29 cellular contexts compared by ENCODE assay signal in genomic region chr1:26522073-26522472, GRCh38.
"Had no signal": no experiment of that assay in that cellular context is flagged by ENCODE, and none has a peak within 500 bp of the region (broad histone marks: within the 10 kb centered on the region; RNA-seq: fewer than 3 reads in every experiment).

No MANE protein-coding gene starts in this region.

- H3K4me3 ChIP-seq: neural progenitor cell, ovary, psoas muscle, skin epidermis, smooth muscle cell, spleen, suprapubic skin, testis, tibial nerve, upper lobe of left lung, vagina had no signal

- H3K27me3 ChIP-seq: ovary, testis, upper lobe of left lung, vagina had no signal

- FAIRE-seq: urothelium cell line had no signal

- H3K36me3 Mint-ChIP-seq: natural killer cell; neural progenitor cell; stimulated activated memory B cell treated with anti-CD40 and anti-IgM and Interleukin-4, amounts not matched to agents 10 μg/mL and 1 μg/mL and 100 μg/mL, for 72 hours had no signal

- H3K4me3 Mint-ChIP-seq: natural killer cell; nephron; stimulated activated memory B cell treated with anti-CD40 and anti-IgM and Interleukin-4, amounts not matched to agents 10 μg/mL and 1 μg/mL and 100 μg/mL, for 72 hours; stimulated activated naive CD8-positive, alpha-beta T cell treated with anti-CD3 and anti-CD28 coated beads, Interleukin-15, amount 100 ng/mL, for 72 hours had no signal

- H3K27ac Mint-ChIP-seq: natural killer cell; nephron; progenitor cell of endocrine pancreas; stimulated activated memory B cell treated with anti-CD40 and anti-IgM and Interleukin-4, amounts not matched to agents 10 μg/mL and 1 μg/mL and 100 μg/mL, for 72 hours; stimulated activated naive CD8-positive, alpha-beta T cell treated with anti-CD3 and anti-CD28 coated beads, Interleukin-15, amount 100 ng/mL, for 72 hours had no signal

- H3K9ac ChIP-seq: neural progenitor cell, parathyroid adenoma had no signal

- H3K27ac ChIP-seq: neural progenitor cell, ovary, parathyroid adenoma, psoas muscle, skin epidermis, suprapubic skin, testis, tibial nerve, upper lobe of left lung, vagina had no signal

- H3K4me1 Mint-ChIP-seq: natural killer cell; nephron; stimulated activated memory B cell treated with anti-CD40 and anti-IgM and Interleukin-4, amounts not matched to agents 10 μg/mL and 1 μg/mL and 100 μg/mL, for 72 hours had no signal

- H3K27me3 Mint-ChIP-seq: stimulated activated memory B cell treated with anti-CD40 and anti-IgM and Interleukin-4, amounts not matched to agents 10 μg/mL and 1 μg/mL and 100 μg/mL, for 72 hours had no signal

- H3K9me3 ChIP-seq: ovary, psoas muscle, spleen, suprapubic skin, testis, tibial nerve, upper lobe of left lung, vagina had no signal

- H3K4me2 ChIP-seq: neural progenitor cell, smooth muscle cell had no signal

- ATAC-seq: natural killer cell; psoas muscle; right cardiac atrium; sciatic nerve; stimulated activated memory B cell treated with anti-CD40 and anti-IgM and Interleukin-4, amounts not matched to agents 10 μg/mL and 1 μg/mL and 100 μg/mL, for 72 hours; stimulated activated naive CD8-positive, alpha-beta T cell treated with anti-CD3 and anti-CD28 coated beads, Interleukin-15, amount 100 ng/mL, for 72 hours; stimulated activated naive CD8-positive, alpha-beta T cell treated with anti-CD3 and anti-CD28 coated beads, Interleukin-15, Interleukin-2, amounts not matched to agents 100 U/mL and 50 U/mL, for 24 hours had no signal

- H2AFZ ChIP-seq: neural progenitor cell, parathyroid adenoma had no signal

- DNase-seq: natural killer cell; occipital lobe; ovary; psoas muscle; right cardiac atrium; spleen; stimulated activated CD4-positive, alpha-beta T cell treated with anti-CD3 and anti-CD28 coated beads, Interleukin-12 subunit alpha, Interleukin-12 subunit beta, amount 100 ng/mL, for 4 hours; stimulated activated CD4-positive, alpha-beta T cell treated with anti-CD3 and anti-CD28 coated beads, Interleukin-1b, Interleukin-23, amount 100 ng/mL, for 48 hours; stimulated activated CD4-positive, alpha-beta T cell treated with anti-CD3 and anti-CD28 coated beads, Interleukin-4, amount 100 ng/mL, for 1 hour; stimulated activated CD4-positive, alpha-beta T cell treated with anti-CD3 and anti-CD28 coated beads, Interleukin-4, amount 100 ng/mL, for 4 hours; stimulated activated CD8-positive, alpha-beta memory T cell treated with anti-CD3 and anti-CD28 coated beads, Interleukin-4, amount 100 ng/mL, for 48 hours; stimulated activated naive CD4-positive, alpha-beta T cell; stimulated activated naive CD8-positive, alpha-beta T cell treated with anti-CD3 and anti-CD28 coated beads, Interleukin-15, amount 100 ng/mL, for 72 hours; stimulated activated naive CD8-positive, alpha-beta T cell treated with anti-CD3 and anti-CD28 coated beads, Interleukin-15, Interleukin-2, amounts not matched to agents 100 U/mL and 50 U/mL, for 24 hours; substantia nigra; testis had no signal

- H3K4me1 ChIP-seq: neural progenitor cell, parathyroid adenoma, psoas muscle, suprapubic skin, testis, tibial nerve, vagina had no signal

- H3K79me2 ChIP-seq: parathyroid adenoma had no signal

- H3K9me3 Mint-ChIP-seq: natural killer cell; nephron; neural progenitor cell; stimulated activated memory B cell treated with anti-CD40 and anti-IgM and Interleukin-4, amounts not matched to agents 10 μg/mL and 1 μg/mL and 100 μg/mL, for 72 hours; stimulated activated naive CD8-positive, alpha-beta T cell treated with anti-CD3 and anti-CD28 coated beads, Interleukin-15, amount 100 ng/mL, for 72 hours had no signal

- H3K36me3 ChIP-seq: neural progenitor cell, ovary, spleen, suprapubic skin, tibial nerve, upper lobe of left lung, vagina had no signal
